In genomic region chr6:15691250-15691869, GRCh38 we compare ENCODE assay signal across 8 cellular contexts. TPM values are rescaled to one million over a fixed set of nuclear protein-coding genes. Genes with fewer than 3 reads are reported as not detected.
DNase-seq lines count a peak whose midpoint lies in the region; ATAC-seq and TF ChIP-seq lines count a peak whose summit lies in the region.

No MANE protein-coding gene starts in this region.

- peaks cover 23% of the 10 kb centered on the region for H3K4me1 Mint-ChIP-seq in dendritic cell treated with granulocyte-macrophage colony-stimulating factor and Interleukin-4, amounts not matched to agents 40 ng/mL and 50 ng/mL, for 4 days (ENCODE audit: low read depth)

- no peaks in the 10 kb centered on the region for H3K36me3 Mint-ChIP-seq in dendritic cell treated with granulocyte-macrophage colony-stimulating factor and Interleukin-4, amounts not matched to agents 40 ng/mL and 50 ng/mL, for 4 days (ENCODE audit: low read depth)

- peak; percentile 10 for DNase-seq in BJ (ENCODE audit: low read depth)
- peak; percentile 75 for DNase-seq in GM19240 (ENCODE audit: insufficient read length, low spot score)
- DNase-seq in NCI-H524 treated with DMSO at 0.1 percent for 48 hours (lab: John Stamatoyannopoulos, UW), result peak; percentile 54
- peak; percentile 88 for DNase-seq in activated CD4-positive, alpha-beta T cell treated with anti-CD3 and anti-CD28 coated beads for 48 hours
- DNase-seq in lower leg skin (ENCODE audit: low spot score in 2 of 2), result peak; percentile 82 to 96
- peak; percentile 47 to 58 (median 54) for DNase-seq in stimulated activated CD4-positive, alpha-beta T cell treated with anti-CD3 and anti-CD28 coated beads, TNF-alpha, amount 100 ng/mL, for 1 hour (ENCODE audit: low read depth in 3 of 3, low spot score in 1 of 3)

- 20 to 22% methylated on average over 23 of the region's 23 CpGs for WGBS in lower leg skin, 2 donors

- ATAC-seq in HG03457 (IDR thresholded peaks at IDR 0.05; ENCODE audit: unreplicated experiment), result peak; percentile 90

- H3K36me3 ChIP-seq in BJ (ENCODE audit: control insufficient read depth, insufficient read depth, low read length), result no peaks in the 10 kb centered on the region

- CTCF ChIA-PET in BJ (lab: Yijun Ruan, JAX), result interaction anchor here (0.6 to 5.4 kb wide), 38 partner anchors 8 to 585 kb away, joined by 3 to 81 read pairs (median 4); partner anchors contain the start of gene MYLIP

- no peak overlapping the region for H3K4me3 Mint-ChIP-seq in dendritic cell treated with granulocyte-macrophage colony-stimulating factor and Interleukin-4, amounts not matched to agents 40 ng/mL and 50 ng/mL, for 4 days

- H3K9me3 Mint-ChIP-seq in dendritic cell treated with granulocyte-macrophage colony-stimulating factor and Interleukin-4, amounts not matched to agents 40 ng/mL and 50 ng/mL, for 4 days, result no peaks in the 10 kb centered on the region

- peak overlapping the region; percentile 18 for H3K27ac Mint-ChIP-seq in dendritic cell treated with granulocyte-macrophage colony-stimulating factor and Interleukin-4, amounts not matched to agents 40 ng/mL and 50 ng/mL, for 4 days

- intact Hi-C loops in dendritic cell treated with granulocyte-macrophage colony-stimulating factor and Interleukin-4, amounts not matched to agents 40 ng/mL and 50 ng/mL, for 4 days (cut with micrococcal nuclease), result loop anchor here (1.0 to 2.0 kb wide), 3 partner anchors 437 to 515 kb away; partner anchors contain the start of gene MYLIP
- intact Hi-C loops in lower leg skin (cut with DNase I; ENCODE audit: low total_unique reads), result loop anchor here (5.0 to 10.0 kb wide), 2 partner anchors 493 to 516 kb away; no protein-coding TSS in a partner anchor

- POLR2A ChIA-PET in BJ (lab: Charles Lee), result interaction anchor here (0.6 kb wide), 1 partner anchor 491 kb away, joined by 3 read pairs; no protein-coding TSS in a partner anchor

- H3K27me3 Mint-ChIP-seq in dendritic cell treated with granulocyte-macrophage colony-stimulating factor and Interleukin-4, amounts not matched to agents 40 ng/mL and 50 ng/mL, for 4 days, result peaks cover 1% of the 10 kb centered on the region

- peak overlapping the region; percentile 37 for H3K4me3 ChIP-seq in BJ (ENCODE audit: low read depth, low read length)
- H3K4me3 ChIP-seq in lower leg skin (ENCODE audit: low read depth, poor library complexity, severe bottlenecking), result no peak overlapping the region

- TF ChIP-seq CTCF in BJ (IDR thresholded peaks at IDR 0.05; ENCODE audit: insufficient read depth, low read depth, low read length) (peak; percentile 100), lower leg skin (IDR thresholded peaks at IDR 0.05) (peak in 2 of 3 donors; percentile 98 to 99)

- TF ChIP-seq POLR2A in lower leg skin (IDR thresholded peaks at IDR 0.05), result no peak

- no peaks in the 10 kb centered on the region for H3K27me3 ChIP-seq in BJ (ENCODE audit: control insufficient read depth, insufficient read depth, low read length)

RNA-seq across cellular contexts. Expression of gene DTNBP1, which starts 28.5 kb away (rescaled TPM):
- polyA plus RNA-seq in BJ (2011; rRNA removed), result 15.8 and 19.1 TPM in 2 replicates
- polyA minus RNA-seq in BJ (2011; rRNA and poly(A)+ RNA removed), result 14.5 and 14.6 TPM in 2 replicates
- total RNA-seq in lower leg skin, result 10 to 100 TPM in 3 of 4 donors, 1 to 10 TPM in 1; 9.4 to 13.2 (median 11.6) TPM

Comparison
In these comparisons a context has a peak if more than half of its experiments do, and no peak if none do; other contexts are left out.
1. DNase-seq: peak in every context shown above with its lines; median percentile 89 in lower leg skin; 88 in activated CD4-positive, alpha-beta T cell treated with anti-CD3 and anti-CD28 coated beads for 48 hours; 75 in GM19240; 54 in NCI-H524 treated with DMSO at 0.1 percent for 48 hours; 54 in stimulated activated CD4-positive, alpha-beta T cell treated with anti-CD3 and anti-CD28 coated beads, TNF-alpha, amount 100 ng/mL, for 1 hour; 10 in BJ.